ENCODE assay signal across 8 cellular contexts in genomic region chr16:67163164-67163902, GRCh38. TPM values are rescaled to one million over a fixed set of nuclear protein-coding genes. Genes with fewer than 3 reads are reported as not detected.
DNase-seq lines count a peak whose midpoint lies in the region; ATAC-seq and TF ChIP-seq lines count a peak whose summit lies in the region.

No MANE protein-coding gene starts in this region.

- no peak overlapping the region for H3K4me3 Mint-ChIP-seq in activated CD4-positive, alpha-beta T cell treated with anti-CD3 and anti-CD28 coated beads for 36 hours
- H3K4me3 Mint-ChIP-seq in nephron: peak overlapping the region; percentile 30 to 67 (median 64)

- H3K27ac Mint-ChIP-seq in activated CD4-positive, alpha-beta T cell treated with anti-CD3 and anti-CD28 coated beads for 36 hours: no peak overlapping the region
- no peak overlapping the region for H3K27ac Mint-ChIP-seq in nephron

- peaks cover 37% of the 10 kb centered on the region for H3K4me1 Mint-ChIP-seq in activated CD4-positive, alpha-beta T cell treated with anti-CD3 and anti-CD28 coated beads for 36 hours
- peaks cover 22% of the 10 kb centered on the region for H3K4me1 Mint-ChIP-seq in nephron

- H3K4me3 ChIP-seq in WI38 (ENCODE audit: low read depth, low read length): peak overlapping the region; percentile 48

- POLR2A ChIA-PET in activated CD4-positive, alpha-beta T cell treated with anti-CD3 and anti-CD28 coated beads for 36 hours (lab: Charles Lee): interaction anchor here (0.7 to 1.2 kb wide), 3 partner anchors 10 to 19 kb away, joined by 3 to 4 read pairs (median 3); no protein-coding TSS in a partner anchor

- H3K36me3 Mint-ChIP-seq in activated CD4-positive, alpha-beta T cell treated with anti-CD3 and anti-CD28 coated beads for 36 hours (ENCODE audit: low read depth): peaks cover 7% of the 10 kb centered on the region
- H3K36me3 Mint-ChIP-seq in nephron (ENCODE audit: low read depth): no peaks in the 10 kb centered on the region

- CTCF ChIA-PET in activated CD4-positive, alpha-beta T cell treated with anti-CD3 and anti-CD28 coated beads for 36 hours (lab: Charles Lee): interaction anchor here (0.7 to 4.5 kb wide), 13 partner anchors 8 to 213 kb away, joined by 3 to 39 read pairs (median 4); partner anchors contain the start of gene TMEM208

- no peak for TF ChIP-seq CTCF in WI38 (IDR thresholded peaks at IDR 0.05; ENCODE audit: low read depth, low read length)
- no peak for TF ChIP-seq CTCF in nephron (IDR thresholded peaks at IDR 0.05; ENCODE audit: unreplicated experiment in 3 of 3)

- DNase-seq in activated CD4-positive, alpha-beta T cell treated with anti-CD3 and anti-CD28 coated beads for 36 hours: peak; percentile 78
- no peak for DNase-seq in activated CD4-positive, alpha-beta T cell treated with anti-CD3 and anti-CD28 coated beads for 4 hours
- DNase-seq in DMS53 treated with DMSO at 0.1 percent for 48 hours (lab: John Stamatoyannopoulos, UW; ENCODE audit: unreplicated experiment): no peak

- peaks cover 41% of the 10 kb centered on the region for H3K27me3 Mint-ChIP-seq in activated CD4-positive, alpha-beta T cell treated with anti-CD3 and anti-CD28 coated beads for 36 hours
- peaks cover 94% of the 10 kb centered on the region for H3K27me3 Mint-ChIP-seq in nephron (ENCODE audit: low read depth)

- intact Hi-C loops in activated CD4-positive, alpha-beta T cell treated with anti-CD3 and anti-CD28 coated beads for 36 hours (cut with DNase I, micrococcal nuclease): loop anchor here in 1 of 2 experiments (5.0 kb wide), 1 partner anchor 499 kb away; the partner anchor contains the start of genes ACD and PARD6A

- peak; percentile 11 for ATAC-seq in activated CD4-positive, alpha-beta T cell treated with anti-CD3 and anti-CD28 coated beads for 36 hours
- peak; percentile 34 for ATAC-seq in esophagus mucosa
- no peak for ATAC-seq in HG03521 (IDR thresholded peaks at IDR 0.05; ENCODE audit: unreplicated experiment)
- no peak for ATAC-seq in HG03159 (IDR thresholded peaks at IDR 0.05; ENCODE audit: unreplicated experiment)

- H3K9me3 Mint-ChIP-seq in activated CD4-positive, alpha-beta T cell treated with anti-CD3 and anti-CD28 coated beads for 36 hours (ENCODE audit: low read depth): no peaks in the 10 kb centered on the region
- no peaks in the 10 kb centered on the region for H3K9me3 Mint-ChIP-seq in nephron

RNA-seq across cellular contexts. Expression of gene HSF4, which starts 1.2 kb away (rescaled TPM):
- total RNA-seq in activated CD4-positive, alpha-beta T cell treated with anti-CD3 and anti-CD28 coated beads for 36 hours: 10 to 100 TPM; 15.7 to 20.7 TPM
- 10.9 TPM for total RNA-seq in esophagus mucosa

RNA-seq across cellular contexts. Expression of gene FBXL8, which starts 3.6 kb away (rescaled TPM):
- 10 to 100 TPM; 15.5 to 21.0 TPM for total RNA-seq in activated CD4-positive, alpha-beta T cell treated with anti-CD3 and anti-CD28 coated beads for 36 hours
- 5.5 TPM for total RNA-seq in esophagus mucosa

RNA-seq across cellular contexts. Expression of gene TRADD, which starts 3.6 kb away (rescaled TPM):
- 10 to 100 TPM; 22.0 to 34.0 TPM for total RNA-seq in activated CD4-positive, alpha-beta T cell treated with anti-CD3 and anti-CD28 coated beads for 36 hours
- total RNA-seq in esophagus mucosa: 18.0 TPM

RNA-seq across cellular contexts. Expression of gene NOL3, which starts 7.0 kb away (rescaled TPM):
- total RNA-seq in activated CD4-positive, alpha-beta T cell treated with anti-CD3 and anti-CD28 coated beads for 36 hours: 10 to 100 TPM; 15.5 to 17.5 TPM
- total RNA-seq in esophagus mucosa: 23.3 TPM

RNA-seq across cellular contexts. Expression of gene B3GNT9, which starts 12.5 kb away (rescaled TPM):
- total RNA-seq in activated CD4-positive, alpha-beta T cell treated with anti-CD3 and anti-CD28 coated beads for 36 hours: 1 to 10 TPM; 2.3 to 3.0 TPM
- total RNA-seq in esophagus mucosa: 3.7 TPM

Comparison
In these comparisons a context has a peak if more than half of its experiments do, and no peak if none do; other contexts are left out.
1. ATAC-seq: peak in activated CD4-positive, alpha-beta T cell treated with anti-CD3 and anti-CD28 coated beads for 36 hours (single experiment) and esophagus mucosa (single experiment); none in HG03521 (single experiment) and HG03159 (single experiment).